In genomic region chr7:128217030-128217805, GRCh38 we compare ENCODE assay signal across 1 cellular context.
TF ChIP-seq lines count a peak whose summit lies in the region.

No MANE protein-coding gene starts in this region.

TF ChIP-seq in GM23338, 12 proteins besides CTCF, POLR2A, EP300 and RAD21 (continued from another document):
- no peak for TF ChIP-seq ZNF462 (CRISPR knock-in tag; IDR thresholded peaks at IDR 0.05)
- TF ChIP-seq NANOG (IDR thresholded peaks at IDR 0.05; ENCODE audit: borderline replicate concordance) = no peak
- TF ChIP-seq STAT1 (IDR thresholded peaks at IDR 0.05; ENCODE audit: unreplicated experiment) = no peak
- TF ChIP-seq JUNB (IDR thresholded peaks at IDR 0.05; ENCODE audit: unreplicated experiment) = no peak
- no peak for TF ChIP-seq ETS1 (IDR thresholded peaks at IDR 0.05)
- no peak for TF ChIP-seq EZH2 (IDR thresholded peaks at IDR 0.05; ENCODE audit: low read depth, unreplicated experiment)
- TF ChIP-seq CREB1 (CRISPR knock-in tag; IDR thresholded peaks at IDR 0.05; ENCODE audit: low read depth) = no peak
- no peak for TF ChIP-seq ZNF331 (CRISPR knock-in tag; IDR thresholded peaks at IDR 0.05; ENCODE audit: low read depth)
- no peak for TF ChIP-seq EZH2phosphoT487 (IDR thresholded peaks at IDR 0.05; ENCODE audit: unreplicated experiment)
